ENCODE assay signal across 15 cellular contexts in genomic region chr2:64617631-64618151, GRCh38. TPM values are rescaled to one million over a fixed set of nuclear protein-coding genes. Genes with fewer than 3 reads are reported as not detected.
DNase-seq lines count a peak whose midpoint lies in the region; ATAC-seq and TF ChIP-seq lines count a peak whose summit lies in the region.
"Had no signal": no experiment of that assay in that cellular context is flagged by ENCODE, and none has a peak within 500 bp of the region (broad histone marks: within the 10 kb centered on the region; RNA-seq: fewer than 3 reads in every experiment).

No MANE protein-coding gene starts in this region.

- H3K4me1 ChIP-seq in stomach: peaks cover 0 to 5% (median 0%) of the 10 kb centered on the region in 4 donors
- H3K4me1 ChIP-seq: gastrocnemius medialis, right atrium auricular region had no signal

- TF ChIP-seq CTCF in stomach (IDR thresholded peaks at IDR 0.05): no peak

- intact Hi-C loops in stomach (cut with DNase I; ENCODE audit: low total_unique reads): no loop called here

- WGBS in stomach, 5 donors: 32 to 71% (median 61%) methylated on average over 6 of the region's 6 CpGs

- H3K4me3 Mint-ChIP-seq in activated naive CD8-positive, alpha-beta T cell treated with anti-CD3 and anti-CD28 coated beads, Interleukin-2, amount 10 ng/mL, durations not matched to agents 7 days and 5 days: no peak overlapping the region
- H3K4me3 Mint-ChIP-seq in activated naive CD8-positive, alpha-beta T cell treated with anti-CD3 and anti-CD28 coated beads, Interleukin-2, amount 50 U/mL, for 24 hours: no peak overlapping the region
- H3K4me3 Mint-ChIP-seq in activated T-helper 17 cell treated with anti-CD3 and anti-CD28 coated beads, Interleukin-2, amount 50 U/mL, for 72 hours: no peak overlapping the region
- H3K4me3 Mint-ChIP-seq: activated CD8-positive, alpha-beta T cell treated with anti-CD3 and anti-CD28 coated beads for 36 hours; CD8-positive, alpha-beta memory T cell had no signal

- H3K36me3 Mint-ChIP-seq in activated naive CD8-positive, alpha-beta T cell treated with anti-CD3 and anti-CD28 coated beads, Interleukin-2, amount 10 ng/mL, durations not matched to agents 7 days and 5 days: no peaks in the 10 kb centered on the region
- H3K36me3 Mint-ChIP-seq in activated naive CD8-positive, alpha-beta T cell treated with anti-CD3 and anti-CD28 coated beads, Interleukin-2, amount 50 U/mL, for 24 hours (ENCODE audit: low read depth): no peaks in the 10 kb centered on the region
- no peaks in the 10 kb centered on the region for H3K36me3 Mint-ChIP-seq in activated T-helper 17 cell treated with anti-CD3 and anti-CD28 coated beads, Interleukin-2, amount 50 U/mL, for 72 hours (ENCODE audit: low read depth)
- H3K36me3 Mint-ChIP-seq: CD8-positive, alpha-beta memory T cell had no signal

- H3K27ac Mint-ChIP-seq in activated naive CD8-positive, alpha-beta T cell treated with anti-CD3 and anti-CD28 coated beads, Interleukin-2, amount 10 ng/mL, durations not matched to agents 7 days and 5 days: no peak overlapping the region
- no peak overlapping the region for H3K27ac Mint-ChIP-seq in activated naive CD8-positive, alpha-beta T cell treated with anti-CD3 and anti-CD28 coated beads, Interleukin-2, amount 50 U/mL, for 24 hours
- H3K27ac Mint-ChIP-seq in activated T-helper 17 cell treated with anti-CD3 and anti-CD28 coated beads, Interleukin-2, amount 50 U/mL, for 72 hours: peak overlapping the region; percentile 61
- H3K27ac Mint-ChIP-seq: activated CD8-positive, alpha-beta T cell treated with anti-CD3 and anti-CD28 coated beads for 36 hours had no signal

- H3K9me3 Mint-ChIP-seq in activated naive CD8-positive, alpha-beta T cell treated with anti-CD3 and anti-CD28 coated beads, Interleukin-2, amount 10 ng/mL, durations not matched to agents 7 days and 5 days: no peaks in the 10 kb centered on the region
- H3K9me3 Mint-ChIP-seq in activated naive CD8-positive, alpha-beta T cell treated with anti-CD3 and anti-CD28 coated beads, Interleukin-2, amount 50 U/mL, for 24 hours: no peaks in the 10 kb centered on the region
- no peaks in the 10 kb centered on the region for H3K9me3 Mint-ChIP-seq in activated T-helper 17 cell treated with anti-CD3 and anti-CD28 coated beads, Interleukin-2, amount 50 U/mL, for 72 hours
- H3K9me3 Mint-ChIP-seq: activated CD8-positive, alpha-beta T cell treated with anti-CD3 and anti-CD28 coated beads for 36 hours; CD8-positive, alpha-beta memory T cell had no signal

- H3K36me3 ChIP-seq in stomach: no peaks in the 10 kb centered on the region
- H3K36me3 ChIP-seq: gastrocnemius medialis, neutrophil, right atrium auricular region had no signal

- POLR2A ChIA-PET in activated naive CD8-positive, alpha-beta T cell treated with anti-CD3 and anti-CD28 coated beads, Interleukin-2, amount 10 ng/mL, durations not matched to agents 7 days and 5 days (lab: Charles Lee): interaction anchor here (1.3 to 1.6 kb wide), 2 partner anchors 9 to 16 kb away, joined by 5 to 11 read pairs; no protein-coding TSS in a partner anchor

- peaks cover 3% of the 10 kb centered on the region for H3K4me1 Mint-ChIP-seq in activated naive CD8-positive, alpha-beta T cell treated with anti-CD3 and anti-CD28 coated beads, Interleukin-2, amount 10 ng/mL, durations not matched to agents 7 days and 5 days
- peaks cover 4% of the 10 kb centered on the region for H3K4me1 Mint-ChIP-seq in activated naive CD8-positive, alpha-beta T cell treated with anti-CD3 and anti-CD28 coated beads, Interleukin-2, amount 50 U/mL, for 24 hours
- H3K4me1 Mint-ChIP-seq in activated T-helper 17 cell treated with anti-CD3 and anti-CD28 coated beads, Interleukin-2, amount 50 U/mL, for 72 hours: no peaks in the 10 kb centered on the region
- H3K4me1 Mint-ChIP-seq: CD8-positive, alpha-beta memory T cell had no signal

- no peak overlapping the region for H3K27ac ChIP-seq in stomach
- H3K27ac ChIP-seq: gastrocnemius medialis, neutrophil, right atrium auricular region had no signal

- H3K27me3 Mint-ChIP-seq in activated naive CD8-positive, alpha-beta T cell treated with anti-CD3 and anti-CD28 coated beads, Interleukin-2, amount 10 ng/mL, durations not matched to agents 7 days and 5 days: peaks cover 18% of the 10 kb centered on the region
- H3K27me3 Mint-ChIP-seq in activated naive CD8-positive, alpha-beta T cell treated with anti-CD3 and anti-CD28 coated beads, Interleukin-2, amount 50 U/mL, for 24 hours: no peaks in the 10 kb centered on the region
- no peaks in the 10 kb centered on the region for H3K27me3 Mint-ChIP-seq in activated T-helper 17 cell treated with anti-CD3 and anti-CD28 coated beads, Interleukin-2, amount 50 U/mL, for 72 hours
- H3K27me3 Mint-ChIP-seq: activated CD8-positive, alpha-beta T cell treated with anti-CD3 and anti-CD28 coated beads for 36 hours had no signal

- DNase-seq in activated naive CD8-positive, alpha-beta T cell treated with anti-CD3 and anti-CD28 coated beads, Interleukin-2, amount 10 ng/mL, durations not matched to agents 7 days and 5 days: peak; percentile 9
- DNase-seq in activated naive CD8-positive, alpha-beta T cell treated with anti-CD3 and anti-CD28 coated beads, Interleukin-2, amount 50 U/mL, for 24 hours: no peak
- DNase-seq in left lobe of liver (ENCODE audit: low spot score): peak; percentile 19
- peak; percentile 20 for DNase-seq in stomach
- no peak for DNase-seq in activated CD4-positive, CD25-positive, alpha-beta regulatory T cell treated with anti-CD3 and anti-CD28 coated beads, Interleukin-2, amount 50 U/mL, for 72 hours
- DNase-seq in NCI-H1694 treated with DMSO at 0.1 percent for 48 hours (lab: John Stamatoyannopoulos, UW): no peak
- no peak for DNase-seq in T-helper 9 cell
- DNase-seq: activated CD8-positive, alpha-beta T cell treated with anti-CD3 and anti-CD28 coated beads for 36 hours; CD8-positive, alpha-beta memory T cell; gastrocnemius medialis; KBM-7 had no signal

- TF ChIP-seq EP300 in stomach (IDR thresholded peaks at IDR 0.05): no peak

- H3K27me3 ChIP-seq in stomach: no peaks in the 10 kb centered on the region
- H3K27me3 ChIP-seq: gastrocnemius medialis, neutrophil, right atrium auricular region had no signal

- TF ChIP-seq POLR2A in stomach (IDR thresholded peaks at IDR 0.05): no peak

- H3K4me3 ChIP-seq in stomach: no peak overlapping the region
- H3K4me3 ChIP-seq: gastrocnemius medialis, lung, right atrium auricular region had no signal

- H3K9me3 ChIP-seq in stomach: no peaks in the 10 kb centered on the region
- H3K9me3 ChIP-seq: gastrocnemius medialis, neutrophil, right atrium auricular region had no signal

- no peak for ATAC-seq in activated naive CD8-positive, alpha-beta T cell treated with anti-CD3 and anti-CD28 coated beads, Interleukin-2, amount 10 ng/mL, durations not matched to agents 7 days and 5 days (ENCODE audit: low read depth)
- ATAC-seq in activated naive CD8-positive, alpha-beta T cell treated with anti-CD3 and anti-CD28 coated beads, Interleukin-2, amount 50 U/mL, for 24 hours: no peak
- ATAC-seq in activated T-helper 17 cell treated with anti-CD3 and anti-CD28 coated beads, Interleukin-2, amount 50 U/mL, for 72 hours (replicated peaks): no peak
- ATAC-seq in left lobe of liver: no peak
- ATAC-seq: activated CD8-positive, alpha-beta T cell treated with anti-CD3 and anti-CD28 coated beads for 36 hours; gastrocnemius medialis had no signal

RNA-seq across cellular contexts. Expression of gene SERTAD2, which starts 36.0 kb away (rescaled TPM):
- total RNA-seq in activated naive CD8-positive, alpha-beta T cell treated with anti-CD3 and anti-CD28 coated beads, Interleukin-2, amount 10 ng/mL, durations not matched to agents 7 days and 5 days: 10 to 100 TPM; 27.0 to 27.7 TPM
- 10 to 100 TPM; 11.5 to 30.7 TPM for total RNA-seq in activated T-helper 17 cell treated with anti-CD3 and anti-CD28 coated beads, Interleukin-2, amount 50 U/mL, for 72 hours
- total RNA-seq in left lobe of liver: 13.8 TPM
- total RNA-seq in stomach: 10 to 100 TPM in 2 of 5 donors, 1 to 10 TPM in 3; 2.0 to 11.9 (median 9.3) TPM
- 1 to 10 TPM; 2.9 to 7.2 (median 5.7) TPM for polyA plus RNA-seq in stomach

Comparison
In these comparisons a context has a peak if more than half of its experiments do, and no peak if none do; other contexts are left out.
1. DNase-seq: peak in activated naive CD8-positive, alpha-beta T cell treated with anti-CD3 and anti-CD28 coated beads, Interleukin-2, amount 10 ng/mL, durations not matched to agents 7 days and 5 days (single experiment), left lobe of liver (single experiment) and stomach (single experiment); none in activated naive CD8-positive, alpha-beta T cell treated with anti-CD3 and anti-CD28 coated beads, Interleukin-2, amount 50 U/mL, for 24 hours (single experiment), activated CD4-positive, CD25-positive, alpha-beta regulatory T cell treated with anti-CD3 and anti-CD28 coated beads, Interleukin-2, amount 50 U/mL, for 72 hours (single experiment), NCI-H1694 treated with DMSO at 0.1 percent for 48 hours (single experiment) and T-helper 9 cell (single experiment).